ENCODE assay signal across 20 cellular contexts in genomic region chrX:37662181-37662580, GRCh38. TPM values are rescaled to one million over a fixed set of nuclear protein-coding genes. Genes with fewer than 3 reads are reported as not detected.
"Had no signal": no experiment of that assay in that cellular context is flagged by ENCODE, and none has a peak within 500 bp of the region (broad histone marks: within the 10 kb centered on the region; RNA-seq: fewer than 3 reads in every experiment).

No MANE protein-coding gene starts in this region.

- ATAC-seq: heart left ventricle; naive thymus-derived CD8-positive, alpha-beta T cell; psoas muscle; right lobe of liver; stimulated activated naive B cell treated with anti-CD40 and anti-IgM and Interleukin-4, amounts not matched to agents 10 μg/mL and 1 μg/mL and 100 μg/mL, for 72 hours; stimulated activated naive CD8-positive, alpha-beta T cell treated with anti-CD3 and anti-CD28 coated beads, Interleukin-15, amount 100 ng/mL, for 72 hours had no signal

- H3K4me3 ChIP-seq: coronary artery, heart left ventricle, psoas muscle, right lobe of liver, spleen, testis, tibial nerve had no signal

- H3K36me3 ChIP-seq: heart left ventricle, neutrophil, right lobe of liver, spleen, tibial nerve had no signal

- H3K27me3 ChIP-seq: heart left ventricle, neutrophil, right lobe of liver, spleen, testis, tibial nerve had no signal

- H3K27ac ChIP-seq: coronary artery, heart left ventricle, neutrophil, psoas muscle, right lobe of liver, spleen, testis, tibial nerve had no signal

- H3K27me3 Mint-ChIP-seq: naive thymus-derived CD8-positive, alpha-beta T cell; stimulated activated naive CD8-positive, alpha-beta T cell treated with anti-CD3 and anti-CD28 coated beads, Interleukin-15, amount 100 ng/mL, for 72 hours had no signal

- H3K27ac Mint-ChIP-seq: naive thymus-derived CD8-positive, alpha-beta T cell; stimulated activated naive B cell treated with anti-CD40 and anti-IgM and Interleukin-4, amounts not matched to agents 10 μg/mL and 1 μg/mL and 100 μg/mL, for 72 hours; stimulated activated naive CD8-positive, alpha-beta T cell treated with anti-CD3 and anti-CD28 coated beads, Interleukin-15, amount 100 ng/mL, for 72 hours had no signal

- H3K9me3 ChIP-seq: heart left ventricle, neutrophil, psoas muscle, right lobe of liver, spleen, testis, tibial nerve had no signal

- H3K4me1 ChIP-seq: heart left ventricle, psoas muscle, right lobe of liver, spleen, testis, tibial nerve had no signal

- H3K4me3 Mint-ChIP-seq: naive thymus-derived CD8-positive, alpha-beta T cell; stimulated activated naive B cell treated with anti-CD40 and anti-IgM and Interleukin-4, amounts not matched to agents 10 μg/mL and 1 μg/mL and 100 μg/mL, for 72 hours; stimulated activated naive CD8-positive, alpha-beta T cell treated with anti-CD3 and anti-CD28 coated beads, Interleukin-15, amount 100 ng/mL, for 72 hours had no signal

- H3K9me3 Mint-ChIP-seq: stimulated activated naive B cell treated with anti-CD40 and anti-IgM and Interleukin-4, amounts not matched to agents 10 μg/mL and 1 μg/mL and 100 μg/mL, for 72 hours had no signal

- H3K4me1 Mint-ChIP-seq: naive thymus-derived CD8-positive, alpha-beta T cell; stimulated activated naive B cell treated with anti-CD40 and anti-IgM and Interleukin-4, amounts not matched to agents 10 μg/mL and 1 μg/mL and 100 μg/mL, for 72 hours; stimulated activated naive CD8-positive, alpha-beta T cell treated with anti-CD3 and anti-CD28 coated beads, Interleukin-15, amount 100 ng/mL, for 72 hours had no signal

- DNase-seq: effector CD8-positive, alpha-beta T cell; foreskin melanocyte; heart left ventricle; hypothalamus; kidney glomerular epithelial cell; mammary epithelial cell; naive thymus-derived CD8-positive, alpha-beta T cell; psoas muscle; retina; right lobe of liver; spleen; stimulated activated CD4-positive, alpha-beta T cell treated with anti-CD3 and anti-CD28 coated beads, Interleukin-15, amount 100 ng/mL, for 24 hours; stimulated activated CD4-positive, alpha-beta T cell treated with anti-CD3 and anti-CD28 coated beads, Interleukin-1b, Interleukin-23, amount 100 ng/mL, for 48 hours; stimulated activated CD4-positive, alpha-beta T cell treated with anti-CD3 and anti-CD28 coated beads, Interleukin-4, amount 100 ng/mL, for 4 hours; stimulated activated naive B cell treated with anti-CD40 and anti-IgM and Interleukin-4, amounts not matched to agents 10 μg/mL and 1 μg/mL and 100 μg/mL, for 72 hours; stimulated activated naive CD8-positive, alpha-beta T cell treated with anti-CD3 and anti-CD28 coated beads, Interleukin-15, amount 100 ng/mL, for 72 hours; testis had no signal

RNA-seq across cellular contexts. Expression of gene XK, which starts 23.4 kb away (rescaled TPM):
- total RNA-seq: naive thymus-derived CD8-positive, alpha-beta T cell had no signal
- polyA plus RNA-seq: naive thymus-derived CD8-positive, alpha-beta T cell had no signal
